Comparison of ENCODE assay signal across 28 cellular contexts in the genomic region with DNA sequence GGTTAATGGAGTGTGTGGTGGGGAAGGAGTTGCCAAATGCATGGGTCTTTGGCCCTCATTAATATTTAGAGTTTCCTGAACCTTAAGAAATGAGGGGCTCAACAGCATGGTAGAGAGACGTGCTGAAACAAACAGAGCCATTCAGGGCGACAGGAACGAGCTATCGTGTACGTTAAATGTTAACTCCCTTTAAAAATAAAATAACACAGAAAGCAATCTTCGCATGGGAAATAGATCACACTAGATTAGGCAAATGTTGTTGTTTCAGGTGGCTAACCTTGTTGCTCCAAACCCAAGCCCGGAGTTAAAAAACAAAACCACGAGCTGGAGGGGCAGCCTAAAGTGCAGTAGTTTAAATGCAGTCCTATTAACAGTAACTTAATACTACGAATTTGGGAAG.
"Had no signal": no experiment of that assay in that cellular context is flagged by ENCODE, and none has a peak within 500 bp of the region (broad histone marks: within the 10 kb centered on the region; RNA-seq: fewer than 3 reads in every experiment).

No MANE protein-coding gene starts in this region.

- H3K36me3 Mint-ChIP-seq: activated naive CD4-positive, alpha-beta T cell treated with anti-CD3 and anti-CD28 coated beads, Interleukin-2, amount 50 U/mL, for 24 hours; activated naive CD8-positive, alpha-beta T cell treated with anti-CD3 and anti-CD28 coated beads, Interleukin-2, amount 10 ng/mL, durations not matched to agents 7 days and 5 days had no signal

- DNase-seq: activated CD4-positive, alpha-beta T cell treated with anti-CD3 and anti-CD28 coated beads, Interleukin-2, amount 10 ng/mL, durations not matched to agents 7 days and 5 days; activated CD4-positive, alpha-beta T cell treated with anti-CD3 and anti-CD28 coated beads, Interleukin-2, amount 50 U/mL, for 48 hours; activated CD8-positive, alpha-beta T cell treated with anti-CD3 and anti-CD28 coated beads, Interleukin-2, amount 10 ng/mL, durations not matched to agents 7 days and 5 days; activated gamma-delta T cell; activated naive CD4-positive, alpha-beta T cell treated with Interleukin-2 at 50 U/mL for 16 hours; activated naive CD8-positive, alpha-beta T cell treated with anti-CD3 and anti-CD28 coated beads, Interleukin-2, amount 10 ng/mL, durations not matched to agents 7 days and 5 days; activated T-cell treated with anti-CD3 and anti-CD28 coated beads, Interleukin-2, amount 50 U/mL, for 24 hours; amygdala; IMR-90; Karpas-422; NCI-H1048; NCI-H1105 treated with DMSO at 0.1 percent for 48 hours; NCI-H1436; NCI-H1694; NCI-H1930; NCI-H2081 treated with DMSO at 0.1 percent for 48 hours; NCI-H226; NCI-H446 treated with DMSO at 0.1 percent for 48 hours; SHP77 treated with DMSO at 0.1 percent for 48 hours; SK-N-SH had no signal

- H3K27me3 ChIP-seq: ascending aorta, SJSA1 had no signal

- H3K9me3 Mint-ChIP-seq: activated naive CD4-positive, alpha-beta T cell treated with anti-CD3 and anti-CD28 coated beads, Interleukin-2, amount 50 U/mL, for 24 hours; activated naive CD8-positive, alpha-beta T cell treated with anti-CD3 and anti-CD28 coated beads, Interleukin-2, amount 10 ng/mL, durations not matched to agents 7 days and 5 days; activated T-cell treated with anti-CD3 and anti-CD28 coated beads, Interleukin-2, amount 50 U/mL, for 24 hours; activated T-helper 2 cell treated with anti-CD3 and anti-CD28 coated beads, Interferon-gamma antibody, Interleukin-2, Interleukin-4, amounts not matched to agents 10 μg/mL and 5 μg/mL and 100 μg/mL, durations not matched to agents 14 hours and 24 hours and 36 hours; T-helper 1 cell treated with Interleukin-12 subunit alpha and Interleukin-12 subunit beta and Interleukin-4 antibody, amounts not matched to agents 30 μg/mL and 1 μg/mL, for 36 hours; T-helper 2 cell treated with Interferon-gamma antibody and Interleukin-4, amounts not matched to agents 5 μg/mL and 100 μg/mL, for 36 hours had no signal

- H3K4me3 Mint-ChIP-seq: activated CD4-positive, alpha-beta T cell treated with anti-CD3 and anti-CD28 coated beads, Interleukin-2, amount 10 ng/mL, durations not matched to agents 7 days and 5 days; activated CD8-positive, alpha-beta T cell treated with anti-CD3 and anti-CD28 coated beads, Interleukin-2, amount 10 ng/mL, durations not matched to agents 7 days and 5 days; activated naive CD4-positive, alpha-beta T cell treated with anti-CD3 and anti-CD28 coated beads, Interleukin-2, amount 50 U/mL, for 24 hours; activated naive CD8-positive, alpha-beta T cell treated with anti-CD3 and anti-CD28 coated beads, Interleukin-2, amount 10 ng/mL, durations not matched to agents 7 days and 5 days; activated T-cell treated with anti-CD3 and anti-CD28 coated beads, Interleukin-2, amount 50 U/mL, for 24 hours; T-helper 1 cell treated with Interleukin-12 subunit alpha and Interleukin-12 subunit beta and Interleukin-4 antibody, amounts not matched to agents 30 μg/mL and 1 μg/mL, for 36 hours; T-helper 2 cell treated with Interferon-gamma antibody and Interleukin-4, amounts not matched to agents 5 μg/mL and 100 μg/mL, for 36 hours had no signal

- H3K9me3 ChIP-seq: ascending aorta, SJSA1, SK-N-SH had no signal

- H3K4me1 Mint-ChIP-seq: activated naive CD8-positive, alpha-beta T cell treated with anti-CD3 and anti-CD28 coated beads, Interleukin-2, amount 10 ng/mL, durations not matched to agents 7 days and 5 days had no signal

- H3K27ac Mint-ChIP-seq: activated CD4-positive, alpha-beta T cell treated with anti-CD3 and anti-CD28 coated beads, Interleukin-2, amount 10 ng/mL, durations not matched to agents 7 days and 5 days; activated CD8-positive, alpha-beta T cell treated with anti-CD3 and anti-CD28 coated beads, Interleukin-2, amount 10 ng/mL, durations not matched to agents 7 days and 5 days; activated naive CD8-positive, alpha-beta T cell treated with anti-CD3 and anti-CD28 coated beads, Interleukin-2, amount 10 ng/mL, durations not matched to agents 7 days and 5 days; activated T-cell treated with anti-CD3 and anti-CD28 coated beads, Interleukin-2, amount 50 U/mL, for 24 hours; activated T-helper 2 cell treated with anti-CD3 and anti-CD28 coated beads, Interferon-gamma antibody, Interleukin-2, Interleukin-4, amounts not matched to agents 10 μg/mL and 5 μg/mL and 100 μg/mL, durations not matched to agents 14 hours and 24 hours and 36 hours; T-helper 1 cell treated with Interleukin-12 subunit alpha and Interleukin-12 subunit beta and Interleukin-4 antibody, amounts not matched to agents 30 μg/mL and 1 μg/mL, for 36 hours; T-helper 2 cell treated with Interferon-gamma antibody and Interleukin-4, amounts not matched to agents 5 μg/mL and 100 μg/mL, for 36 hours had no signal

- H3K27ac ChIP-seq: ascending aorta, SJSA1 had no signal

- H3K4me3 ChIP-seq: ascending aorta, K562, SJSA1 had no signal

- ATAC-seq: activated CD8-positive, alpha-beta T cell treated with anti-CD3 and anti-CD28 coated beads, Interleukin-2, amount 10 ng/mL, durations not matched to agents 7 days and 5 days; K562; Panc1 had no signal

- H3K27me3 Mint-ChIP-seq: activated naive CD4-positive, alpha-beta T cell treated with anti-CD3 and anti-CD28 coated beads, Interleukin-2, amount 50 U/mL, for 24 hours; activated naive CD8-positive, alpha-beta T cell treated with anti-CD3 and anti-CD28 coated beads, Interleukin-2, amount 10 ng/mL, durations not matched to agents 7 days and 5 days; activated T-cell treated with anti-CD3 and anti-CD28 coated beads, Interleukin-2, amount 50 U/mL, for 24 hours had no signal

- H3K36me3 ChIP-seq: ascending aorta, SJSA1 had no signal
